Comparison of ENCODE assay signal across 9 cellular contexts in the genomic region with DNA sequence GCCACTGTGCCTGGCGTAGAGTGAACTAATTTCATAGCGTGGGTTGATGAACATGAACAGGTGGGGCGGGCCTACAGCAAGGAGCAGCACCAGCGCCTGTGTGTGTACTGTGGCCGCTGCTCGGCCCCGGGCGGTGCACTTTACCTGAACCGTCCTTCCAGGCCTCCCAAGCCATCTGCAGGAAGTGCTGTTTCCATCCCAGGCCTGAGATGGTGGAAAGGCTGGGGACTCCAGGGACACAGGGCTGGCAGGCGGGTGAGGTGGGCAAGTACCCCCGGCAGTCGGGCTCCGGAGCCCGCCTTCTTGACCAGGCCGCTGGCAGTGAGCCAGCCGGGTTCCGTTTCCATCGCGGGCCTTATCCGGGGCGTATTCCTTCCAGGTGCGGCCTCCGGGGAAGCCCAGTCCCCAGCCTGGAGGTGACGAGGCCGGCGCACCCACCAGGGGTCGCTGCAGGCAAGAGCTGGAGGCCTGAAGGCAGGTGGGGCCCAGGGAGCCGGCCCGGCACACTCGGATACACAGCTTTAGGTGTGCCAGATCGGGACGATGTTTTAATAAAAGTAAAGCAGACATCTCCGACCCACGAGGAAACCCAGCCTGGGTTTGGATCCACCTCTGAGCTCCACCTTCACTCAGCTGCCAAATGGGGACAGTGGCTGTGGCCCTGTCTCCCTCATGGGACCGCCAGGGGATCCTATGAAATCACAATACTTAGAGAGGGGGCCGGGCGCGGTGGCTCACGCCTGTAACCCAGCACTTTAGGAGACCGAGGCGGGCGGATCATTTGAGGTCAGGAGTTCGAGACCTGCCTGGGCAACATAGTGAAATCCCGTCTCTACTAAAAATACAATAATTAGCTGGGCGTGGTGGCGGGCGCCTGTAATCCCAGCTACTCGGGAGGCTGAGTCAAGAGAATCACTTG. TPM values are rescaled to one million over a fixed set of nuclear protein-coding genes. Genes with fewer than 3 reads are reported as not detected.
DNase-seq lines count a peak whose midpoint lies in the region; ATAC-seq, FAIRE-seq and TF ChIP-seq lines count a peak whose summit lies in the region.
"Had no signal": no experiment of that assay in that cellular context is flagged by ENCODE, and none has a peak within 500 bp of the region (broad histone marks: within the 10 kb centered on the region; RNA-seq: fewer than 3 reads in every experiment).

No MANE protein-coding gene starts in this region.

- H3K27me3 Mint-ChIP-seq in Caco-2 (ENCODE audit: insufficient read depth, unreplicated experiment), result peaks cover 6% of the 10 kb centered on the region
- H3K27me3 Mint-ChIP-seq in T-cell, result peaks cover 12 to 36% of the 10 kb centered on the region in 2 donors
- H3K27me3 Mint-ChIP-seq in immature natural killer cell (ENCODE audit: low read depth in 3 of 3), result peaks cover 4 to 13% (median 4%) of the 10 kb centered on the region in 3 donors

- CTCF ChIA-PET in Caco-2 (lab: Charles Lee) (interaction anchor here (0.6 to 1.4 kb wide), 27 partner anchors 11 to 1345 kb away, joined by 3 to 26 read pairs (median 5); a partner anchor contains a TSS), T-cell (lab: Charles Lee) (interaction anchor here (0.6 to 7.1 kb wide), 16 partner anchors 21 to 1922 kb away, joined by 3 to 60 read pairs (median 6); a partner anchor contains a TSS)

- H3K36me3 ChIP-seq in Caco-2 (ENCODE audit: control insufficient read depth, insufficient read depth, low read length), result no peaks in the 10 kb centered on the region

- no TSS peak for BruUV-seq in Caco-2 (replicated peaks; lab: Mats Ljungman, UMichigan)

- no peaks in the 10 kb centered on the region for H3K27me3 ChIP-seq in Caco-2 (replicated peaks; ENCODE audit: control insufficient read depth, insufficient read depth, low read length)

- no peak overlapping the region for H3K4me3 ChIP-seq in Caco-2 (ENCODE audit: low read depth, low read length)
- H3K4me3 ChIP-seq in LNCaP clone FGC (ENCODE audit: low read depth, low read length), result no peak overlapping the region

- H3K9me3 ChIP-seq in Caco-2, result no peaks in the 10 kb centered on the region

- H3K36me3 Mint-ChIP-seq in Caco-2 (ENCODE audit: insufficient read depth, unreplicated experiment) (no peaks in the 10 kb centered on the region), T-cell (no peaks in the 10 kb centered on the region), immature natural killer cell (peaks cover 0 to 4% (median 0%) of the 10 kb centered on the region in 3 donors)

- H3K27ac Mint-ChIP-seq in Caco-2 (ENCODE audit: unreplicated experiment) (no peak overlapping the region), T-cell (no peak overlapping the region), immature natural killer cell (no peak overlapping the region)
- H3K27ac Mint-ChIP-seq: T-helper 1 cell treated with Interleukin-12 subunit alpha and Interleukin-12 subunit beta and Interleukin-4 antibody, amounts not matched to agents 30 μg/mL and 1 μg/mL, for 36 hours had no signal

- TF ChIP-seq CTCF in Caco-2 (IDR thresholded peaks at IDR 0.05; ENCODE audit: insufficient read depth in 1 of 2, low read depth in 1 of 2, low read length in 1 of 2, severe bottlenecking in 1 of 2, unreplicated experiment in 1 of 2) (peak; percentile 92 to 96), LNCaP clone FGC (IDR thresholded peaks at IDR 0.05; ENCODE audit: control insufficient read depth, extremely low read depth, insufficient read depth) (peak; percentile 74)

- H3K4me3 Mint-ChIP-seq in Caco-2 (ENCODE audit: unreplicated experiment) (no peak overlapping the region), T-cell (no peak overlapping the region), immature natural killer cell (no peak overlapping the region)
- H3K4me3 Mint-ChIP-seq: T-helper 1 cell treated with Interleukin-12 subunit alpha and Interleukin-12 subunit beta and Interleukin-4 antibody, amounts not matched to agents 30 μg/mL and 1 μg/mL, for 36 hours had no signal

- no peaks in the 10 kb centered on the region for H3K4me1 ChIP-seq in Caco-2

- ATAC-seq in GM21447 (IDR thresholded peaks at IDR 0.05; ENCODE audit: unreplicated experiment) (peak; percentile 50), T-cell (replicated peaks in 1 of 4) (peak; percentile 56 to 82 (median 67))

- H3K9me3 Mint-ChIP-seq in Caco-2 (ENCODE audit: unreplicated experiment) (peaks cover 8% of the 10 kb centered on the region), T-cell (peaks cover 0 to 9% (median 5%) of the 10 kb centered on the region in 3 donors), immature natural killer cell (peaks cover 0 to 6% (median 3%) of the 10 kb centered on the region in 6 donors)

- FAIRE-seq in RCC 7860 (lab: Jason Lieb, UNC), result no peak

- H3K4me1 Mint-ChIP-seq in Caco-2 (ENCODE audit: low read depth, unreplicated experiment) (no peaks in the 10 kb centered on the region), T-cell (peaks cover 5 to 10% (median 8%) of the 10 kb centered on the region in 3 donors), immature natural killer cell (peaks cover 4 to 6% of the 10 kb centered on the region in 2 donors)

- DNase-seq in Caco-2 (peak; percentile 82 to 93), LNCaP clone FGC (ENCODE audit: low read depth) (no peak), T-cell (peak; percentile 27 to 79 (median 66)), amniotic epithelial cell (ENCODE audit: low read depth) (peak; percentile 9), immature natural killer cell (peak; percentile 47 to 68 (median 51)), RCC 7860 (ENCODE audit: low spot score) (no peak)
- peak; percentile 80 for DNase-seq in stimulated activated CD4-positive, alpha-beta T cell treated with anti-CD3 and anti-CD28 coated beads, Interleukin-1b, Interleukin-23, amount 100 ng/mL, for 48 hours

- POLR2A ChIA-PET in Caco-2 (lab: Charles Lee) (no interaction called here), T-cell (lab: Charles Lee) (interaction anchor here in 1 of 2 donors (0.5 kb wide), 1 partner anchor 425 kb away, joined by 3 read pairs; no protein-coding TSS in a partner anchor)

- intact Hi-C loops in Caco-2 (cut with micrococcal nuclease; ENCODE audit: unreplicated experiment), result loop anchor here (1.0 kb wide), 2 partner anchors 65 to 289 kb away; no protein-coding TSS in a partner anchor

RNA-seq across cellular contexts. Expression of a gene that starts 22.7 kb away (rescaled TPM):
- 379 and 384 TPM in 2 replicates for total RNA-seq in Caco-2 (2022)
- total RNA-seq in T-cell, result 10 to 100 TPM; 32.6 to 72.3 (median 50.9) TPM
- polyA plus RNA-seq in immature natural killer cell, result 100 to 1,000 TPM; 216 to 424 (median 229) TPM

Comparison
In these comparisons a context has a peak if more than half of its experiments do, and no peak if none do; other contexts are left out.
1. DNase-seq: peak in Caco-2 (2 of 2), T-cell (34 of 34), amniotic epithelial cell (single experiment), immature natural killer cell (3 of 3) and stimulated activated CD4-positive, alpha-beta T cell treated with anti-CD3 and anti-CD28 coated beads, Interleukin-1b, Interleukin-23, amount 100 ng/mL, for 48 hours (single experiment); none in LNCaP clone FGC (single experiment) and RCC 7860 (single experiment).